Comparison of ENCODE assay signal across 16 cellular contexts in the genomic region with DNA sequence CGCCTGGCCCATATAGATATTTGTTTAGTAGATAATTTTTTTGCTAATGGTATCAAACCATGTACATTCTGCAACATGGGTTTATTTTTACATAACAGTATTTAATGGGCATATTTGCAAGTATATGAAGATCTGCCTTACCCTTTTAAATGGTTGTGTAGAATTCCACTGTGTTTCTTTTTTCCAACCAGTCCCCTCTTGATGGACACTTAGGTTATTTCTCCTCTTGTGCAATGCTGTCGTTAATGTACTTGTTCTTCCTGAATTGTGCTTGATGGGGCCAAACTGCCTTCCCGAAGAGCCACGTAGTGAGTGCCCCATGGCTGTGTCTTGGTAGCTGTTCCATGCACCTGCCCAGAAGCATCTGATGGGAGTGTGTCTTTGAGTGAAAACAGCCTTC.
"Had no signal": no experiment of that assay in that cellular context is flagged by ENCODE, and none has a peak within 500 bp of the region (broad histone marks: within the 10 kb centered on the region; RNA-seq: fewer than 3 reads in every experiment).

No MANE protein-coding gene starts in this region.

- ATAC-seq: activated CD8-positive, alpha-beta memory T cell treated with anti-CD3 and anti-CD28 coated beads, Interleukin-2, amount 10 ng/mL, durations not matched to agents 7 days and 5 days; activated CD8-positive, alpha-beta T cell treated with anti-CD3 and anti-CD28 coated beads for 36 hours; foreskin keratinocyte had no signal

- H3K36me3 ChIP-seq: suprapubic skin, tibial nerve, WERI-Rb-1 had no signal

- H3K4me3 ChIP-seq: suprapubic skin, tibial nerve had no signal

- H3K9me3 ChIP-seq: suprapubic skin, tibial nerve had no signal

- DNase-seq: activated CD4-positive, alpha-beta T cell treated with anti-CD3 and anti-CD28 coated beads, Interleukin-2, amount 10 ng/mL, durations not matched to agents 7 days and 5 days; activated CD4-positive, CD25-positive, alpha-beta regulatory T cell treated with anti-CD3 and anti-CD28 coated beads, Interleukin-2, amount 50 U/mL, for 72 hours; activated CD8-positive, alpha-beta memory T cell treated with anti-CD3 and anti-CD28 coated beads, Interleukin-2, amount 10 ng/mL, durations not matched to agents 7 days and 5 days; activated CD8-positive, alpha-beta T cell treated with anti-CD3 and anti-CD28 coated beads for 36 hours; activated effector memory CD4-positive, alpha-beta T cell treated with anti-CD3 and anti-CD28 coated beads, Interleukin-2, amount 50 U/mL, for 16 hours; activated naive CD4-positive, alpha-beta T cell treated with anti-CD3 and anti-CD28 coated beads, Interleukin-2, amount 10 ng/mL, durations not matched to agents 7 days and 5 days; activated T-cell treated with anti-CD3 and anti-CD28 coated beads for 4 hours; dermis blood vessel endothelial cell; effector CD8-positive, alpha-beta T cell; erythroblast; foreskin keratinocyte; occipital lobe; stimulated activated CD4-positive, alpha-beta T cell treated with anti-CD3 and anti-CD28 coated beads, Interleukin-4, amount 100 ng/mL, for 4 hours had no signal

- H3K27ac ChIP-seq: foreskin keratinocyte, suprapubic skin, tibial nerve had no signal

- H3K27me3 ChIP-seq: foreskin keratinocyte, suprapubic skin, tibial nerve had no signal

- H3K4me1 ChIP-seq: foreskin keratinocyte had no signal
